Comparison of ENCODE assay signal across 16 cellular contexts in genomic region chr6:87754828-87755227, GRCh38.
DNase-seq lines count a peak whose midpoint lies in the region; ATAC-seq and TF ChIP-seq lines count a peak whose summit lies in the region.
"Had no signal": no experiment of that assay in that cellular context is flagged by ENCODE, and none has a peak within 500 bp of the region (broad histone marks: within the 10 kb centered on the region; RNA-seq: fewer than 3 reads in every experiment).

No MANE protein-coding gene starts in this region.

- H3K27me3 ChIP-seq in GM06990 (replicated peaks; ENCODE audit: control insufficient read depth, insufficient read depth, low read length) (no peaks in the 10 kb centered on the region), OCI-LY1 (ENCODE audit: insufficient read depth, low read length) (no peaks in the 10 kb centered on the region)
- H3K27me3 ChIP-seq: esophagus muscularis mucosa had no signal

- no peak overlapping the region for H2AFZ ChIP-seq in OCI-LY1 (ENCODE audit: low read length)

- no peaks in the 10 kb centered on the region for H3F3A ChIP-seq in OCI-LY1 (ENCODE audit: insufficient read depth, low read length)

- no peak overlapping the region for H3K4me2 ChIP-seq in OCI-LY1 (ENCODE audit: low read length)

- peaks cover 25% of the 10 kb centered on the region for H3K4me1 ChIP-seq in OCI-LY1 (ENCODE audit: insufficient read depth, low read length, severe bottlenecking)
- H3K4me1 ChIP-seq: esophagus muscularis mucosa, psoas muscle had no signal

- peak; percentile 71 for DNase-seq in GM06990 (ENCODE audit: extremely low read depth, insufficient read length)
- DNase-seq in GM20000 (ENCODE audit: low spot score): peak; percentile 68
- no peak for DNase-seq in putamen (ENCODE audit: low spot score)
- no peak for DNase-seq in cerebellar cortex (ENCODE audit: low spot score)
- DNase-seq: ACHN; activated CD4-positive, alpha-beta T cell treated with anti-CD3 and anti-CD28 coated beads, Interleukin-2, amount 50 U/mL, for 1 hour; activated effector memory CD4-positive, alpha-beta T cell treated with anti-CD3 and anti-CD28 coated beads, Interleukin-2, amount 50 U/mL, for 16 hours; DND-41; NCI-H345; psoas muscle; stimulated activated CD4-positive, alpha-beta T cell treated with anti-CD3 and anti-CD28 coated beads, Interleukin-4, amount 100 ng/mL, for 24 hours had no signal

- no peaks in the 10 kb centered on the region for H3K79me2 ChIP-seq in OCI-LY1 (ENCODE audit: insufficient read depth, low read length)

- no peaks in the 10 kb centered on the region for H3K9me2 ChIP-seq in OCI-LY1 (ENCODE audit: low read depth, low read length)

- 0 out of 2 replicates have a peak, but pooled peaks cover 2% of the 10 kb centered on the region for H3K9me3 ChIP-seq in OCI-LY1 (ENCODE audit: low read length)
- H3K9me3 ChIP-seq: esophagus muscularis mucosa, psoas muscle had no signal

- peak overlapping the region; percentile 29 for H3K27ac ChIP-seq in OCI-LY1 (ENCODE audit: low read depth, low read length, poor library complexity, severe bottlenecking)
- H3K27ac ChIP-seq: esophagus muscularis mucosa, psoas muscle had no signal

- no peak for TF ChIP-seq CTCF in GM06990 (IDR thresholded peaks at IDR 0.05; ENCODE audit: insufficient read depth, low read length, poor library complexity, severe bottlenecking)
- TF ChIP-seq CTCF in GM20000 (IDR thresholded peaks at IDR 0.05; ENCODE audit: extremely low read depth, missing control alignments): no peak
- no peak for TF ChIP-seq CTCF in OCI-LY1 (IDR thresholded peaks at IDR 0.05; ENCODE audit: low read length)

- ATAC-seq in HG03095 (IDR thresholded peaks at IDR 0.05; ENCODE audit: unreplicated experiment): peak; percentile 54
- ATAC-seq in SK-N-SH treated with all-trans-retinoic acid at 6 μM for 48 hours: no peak
- ATAC-seq in GM21825 (IDR thresholded peaks at IDR 0.05; ENCODE audit: unreplicated experiment): no peak
- ATAC-seq: psoas muscle had no signal

- H4K20me1 ChIP-seq in OCI-LY1 (ENCODE audit: insufficient read depth, low read length): no peaks in the 10 kb centered on the region

- H3K4me3 ChIP-seq in GM06990 (replicated peaks; ENCODE audit: low read depth, low read length) (no peak overlapping the region), OCI-LY1 (ENCODE audit: low read depth, low read length, poor library complexity, severe bottlenecking) (no peak overlapping the region)
- H3K4me3 ChIP-seq: esophagus muscularis mucosa, psoas muscle had no signal

- H3K36me3 ChIP-seq in GM06990 (ENCODE audit: control insufficient read depth, insufficient read depth, low read length): no peaks in the 10 kb centered on the region
- H3K36me3 ChIP-seq in OCI-LY1 (ENCODE audit: insufficient read depth, low read length): no peaks in the 10 kb centered on the region; the same call in 1 of the 2 replicates
- H3K36me3 ChIP-seq: esophagus muscularis mucosa had no signal

- no peak overlapping the region for H3K9ac ChIP-seq in OCI-LY1 (ENCODE audit: low read length)

TF ChIP-seq in SK-N-SH treated with all-trans-retinoic acid at 6 μM for 48 hours, 23 proteins besides CTCF, POLR2A, EP300 and RAD21:
- TF ChIP-seq PATZ1 (CRISPR knock-in tag; IDR thresholded peaks at IDR 0.05; ENCODE audit: borderline replicate concordance) (no peak), PPARA (CRISPR knock-in tag; IDR thresholded peaks at IDR 0.05; ENCODE audit: borderline replicate concordance) (no peak), ARNTL (CRISPR knock-in tag; IDR thresholded peaks at IDR 0.05; ENCODE audit: borderline replicate concordance, low read depth) (no peak), ZNF8 (CRISPR knock-in tag; IDR thresholded peaks at IDR 0.05) (no peak), CSDC2 (CRISPR knock-in tag; IDR thresholded peaks at IDR 0.05) (no peak), ZNF70 (CRISPR knock-in tag; IDR thresholded peaks at IDR 0.05) (no peak), ESRRG (CRISPR knock-in tag; IDR thresholded peaks at IDR 0.05) (no peak)
- TF ChIP-seq, protein P1, sequence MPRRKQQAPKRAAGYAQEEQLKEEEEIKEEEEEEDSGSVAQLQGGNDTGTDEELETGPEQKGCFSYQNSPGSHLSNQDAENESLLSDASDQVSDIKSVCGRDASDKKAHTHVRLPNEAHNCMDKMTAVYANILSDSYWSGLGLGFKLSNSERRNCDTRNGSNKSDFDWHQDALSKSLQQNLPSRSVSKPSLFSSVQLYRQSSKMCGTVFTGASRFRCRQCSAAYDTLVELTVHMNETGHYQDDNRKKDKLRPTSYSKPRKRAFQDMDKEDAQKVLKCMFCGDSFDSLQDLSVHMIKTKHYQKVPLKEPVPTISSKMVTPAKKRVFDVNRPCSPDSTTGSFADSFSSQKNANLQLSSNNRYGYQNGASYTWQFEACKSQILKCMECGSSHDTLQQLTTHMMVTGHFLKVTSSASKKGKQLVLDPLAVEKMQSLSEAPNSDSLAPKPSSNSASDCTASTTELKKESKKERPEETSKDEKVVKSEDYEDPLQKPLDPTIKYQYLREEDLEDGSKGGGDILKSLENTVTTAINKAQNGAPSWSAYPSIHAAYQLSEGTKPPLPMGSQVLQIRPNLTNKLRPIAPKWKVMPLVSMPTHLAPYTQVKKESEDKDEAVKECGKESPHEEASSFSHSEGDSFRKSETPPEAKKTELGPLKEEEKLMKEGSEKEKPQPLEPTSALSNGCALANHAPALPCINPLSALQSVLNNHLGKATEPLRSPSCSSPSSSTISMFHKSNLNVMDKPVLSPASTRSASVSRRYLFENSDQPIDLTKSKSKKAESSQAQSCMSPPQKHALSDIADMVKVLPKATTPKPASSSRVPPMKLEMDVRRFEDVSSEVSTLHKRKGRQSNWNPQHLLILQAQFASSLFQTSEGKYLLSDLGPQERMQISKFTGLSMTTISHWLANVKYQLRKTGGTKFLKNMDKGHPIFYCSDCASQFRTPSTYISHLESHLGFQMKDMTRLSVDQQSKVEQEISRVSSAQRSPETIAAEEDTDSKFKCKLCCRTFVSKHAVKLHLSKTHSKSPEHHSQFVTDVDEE (CRISPR knock-in tag; IDR thresholded peaks at IDR 0.05): no peak

Comparison
In these comparisons a context has a peak if more than half of its experiments do, and no peak if none do; other contexts are left out.
1. DNase-seq: peak in GM06990 (single experiment) and GM20000 (single experiment); none in putamen (single experiment) and cerebellar cortex (single experiment).